In the genomic region with DNA sequence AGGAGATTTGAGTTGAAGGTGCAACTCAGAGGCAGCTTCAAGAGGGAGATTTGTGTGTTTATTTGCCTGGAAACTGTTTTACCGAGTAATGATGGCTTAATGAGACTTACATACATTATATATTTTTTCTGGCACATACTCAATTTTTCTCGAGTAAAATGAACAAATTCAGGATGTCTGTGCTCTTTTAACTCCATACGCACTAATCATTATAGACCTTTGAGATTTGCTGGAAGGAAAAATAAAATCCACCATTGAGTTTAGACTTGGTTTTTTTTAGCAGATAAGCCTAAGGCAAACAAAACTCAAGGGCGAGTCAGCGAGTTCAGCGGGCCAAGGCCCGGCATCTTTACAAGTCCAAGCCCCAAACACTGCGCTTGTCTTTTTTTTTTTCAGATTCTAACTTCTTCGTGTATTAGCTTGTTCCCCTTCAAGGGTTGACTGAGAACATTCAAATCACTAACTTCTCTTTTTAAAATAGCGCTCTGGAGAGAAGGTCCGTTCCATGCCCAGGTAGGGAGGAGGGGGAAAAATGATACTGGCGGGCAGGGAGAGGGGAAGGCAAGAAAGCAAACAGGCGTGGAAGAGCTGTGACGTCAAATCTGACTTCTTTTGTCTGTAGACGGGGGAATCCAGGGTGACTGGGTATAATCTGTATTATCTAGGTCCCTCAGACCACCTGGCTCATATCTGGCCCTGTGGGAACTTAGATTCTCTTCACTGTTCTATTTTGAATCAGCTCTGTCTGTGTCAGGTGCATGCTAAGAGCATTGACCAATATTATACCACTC, we compare ENCODE assay signal across 2 cellular contexts.
A peak's percentile ranks its signal among the peaks of the same experiment; 100 is the strongest.
TF ChIP-seq lines count a peak whose summit lies in the region.

No MANE protein-coding gene starts in this region.

TF ChIP-seq in GM23338, 12 proteins besides CTCF, POLR2A, EP300 and RAD21:
- TF ChIP-seq, protein P1, sequence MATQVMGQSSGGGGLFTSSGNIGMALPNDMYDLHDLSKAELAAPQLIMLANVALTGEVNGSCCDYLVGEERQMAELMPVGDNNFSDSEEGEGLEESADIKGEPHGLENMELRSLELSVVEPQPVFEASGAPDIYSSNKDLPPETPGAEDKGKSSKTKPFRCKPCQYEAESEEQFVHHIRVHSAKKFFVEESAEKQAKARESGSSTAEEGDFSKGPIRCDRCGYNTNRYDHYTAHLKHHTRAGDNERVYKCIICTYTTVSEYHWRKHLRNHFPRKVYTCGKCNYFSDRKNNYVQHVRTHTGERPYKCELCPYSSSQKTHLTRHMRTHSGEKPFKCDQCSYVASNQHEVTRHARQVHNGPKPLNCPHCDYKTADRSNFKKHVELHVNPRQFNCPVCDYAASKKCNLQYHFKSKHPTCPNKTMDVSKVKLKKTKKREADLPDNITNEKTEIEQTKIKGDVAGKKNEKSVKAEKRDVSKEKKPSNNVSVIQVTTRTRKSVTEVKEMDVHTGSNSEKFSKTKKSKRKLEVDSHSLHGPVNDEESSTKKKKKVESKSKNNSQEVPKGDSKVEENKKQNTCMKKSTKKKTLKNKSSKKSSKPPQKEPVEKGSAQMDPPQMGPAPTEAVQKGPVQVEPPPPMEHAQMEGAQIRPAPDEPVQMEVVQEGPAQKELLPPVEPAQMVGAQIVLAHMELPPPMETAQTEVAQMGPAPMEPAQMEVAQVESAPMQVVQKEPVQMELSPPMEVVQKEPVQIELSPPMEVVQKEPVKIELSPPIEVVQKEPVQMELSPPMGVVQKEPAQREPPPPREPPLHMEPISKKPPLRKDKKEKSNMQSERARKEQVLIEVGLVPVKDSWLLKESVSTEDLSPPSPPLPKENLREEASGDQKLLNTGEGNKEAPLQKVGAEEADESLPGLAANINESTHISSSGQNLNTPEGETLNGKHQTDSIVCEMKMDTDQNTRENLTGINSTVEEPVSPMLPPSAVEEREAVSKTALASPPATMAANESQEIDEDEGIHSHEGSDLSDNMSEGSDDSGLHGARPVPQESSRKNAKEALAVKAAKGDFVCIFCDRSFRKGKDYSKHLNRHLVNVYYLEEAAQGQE (IDR thresholded peaks at IDR 0.05; ENCODE audit: unreplicated experiment) = no peak
- TF ChIP-seq ZNF114 (CRISPR knock-in tag; IDR thresholded peaks at IDR 0.05) = no peak
- no peak for TF ChIP-seq EZH2 (IDR thresholded peaks at IDR 0.05; ENCODE audit: low read depth, unreplicated experiment)
- no peak for TF ChIP-seq CREB1 (CRISPR knock-in tag; IDR thresholded peaks at IDR 0.05; ENCODE audit: low read depth)

TF ChIP-seq in H1, 55 proteins besides CTCF, POLR2A, EP300 and RAD21:
- TF ChIP-seq SP2 (IDR thresholded peaks at IDR 0.05; ENCODE audit: low read length) (no peak), BACH1 (IDR thresholded peaks at IDR 0.05; ENCODE audit: low read length) (0 out of 2 replicates have a peak, but pooled peaks have one; percentile 8), KDM4A (IDR thresholded peaks at IDR 0.05; ENCODE audit: low read depth, low read length, severe bottlenecking) (no peak)
